In genomic region chr9:114282104-114282485, GRCh38 we compare ENCODE assay signal across 25 cellular contexts. TPM values are rescaled to one million over a fixed set of nuclear protein-coding genes. Genes with fewer than 3 reads are reported as not detected.
DNase-seq lines count a peak whose midpoint lies in the region; ATAC-seq and TF ChIP-seq lines count a peak whose summit lies in the region.
"Had no signal": no experiment of that assay in that cellular context is flagged by ENCODE, and none has a peak within 500 bp of the region (broad histone marks: within the 10 kb centered on the region; RNA-seq: fewer than 3 reads in every experiment).

No MANE protein-coding gene starts in this region.

- peaks cover 33% of the 10 kb centered on the region for H3K36me3 Mint-ChIP-seq in nephron progenitor cell (ENCODE audit: low read depth)
- H3K36me3 Mint-ChIP-seq: CD4-positive, CD25-positive, alpha-beta regulatory T cell had no signal

- no peaks in the 10 kb centered on the region for H3K27me3 Mint-ChIP-seq in nephron progenitor cell (ENCODE audit: low read depth, poor library complexity)

- peaks cover 0 to 9% (median 0%) of the 10 kb centered on the region in 9 donors for H3K36me3 ChIP-seq in heart right ventricle
- H3K36me3 ChIP-seq: adrenal gland, cardiac muscle cell had no signal

- H3K27ac Mint-ChIP-seq in nephron progenitor cell, result peak overlapping the region; percentile 36
- H3K27ac Mint-ChIP-seq: CD4-positive, CD25-positive, alpha-beta regulatory T cell; T-helper 1 cell treated with Interleukin-12 subunit alpha and Interleukin-12 subunit beta and Interleukin-4 antibody, amounts not matched to agents 30 μg/mL and 1 μg/mL, for 36 hours had no signal

- peaks cover 51% of the 10 kb centered on the region for H3K4me1 Mint-ChIP-seq in nephron progenitor cell
- H3K4me1 Mint-ChIP-seq: CD4-positive, CD25-positive, alpha-beta regulatory T cell had no signal

- no peak overlapping the region for H3K27ac ChIP-seq in right cardiac atrium (ENCODE audit: low read length)
- no peak overlapping the region for H3K27ac ChIP-seq in heart right ventricle
- H3K27ac ChIP-seq: cardiac muscle cell, PC-9, SJSA1 had no signal

- intact Hi-C loops in right cardiac atrium (cut with DNase I) (no loop called here), heart right ventricle (cut with DNase I) (loop anchor here in 1 of 10 donors (5.0 to 10.0 kb wide), 2 partner anchors 127 to 185 kb away; partner anchors contain the start of genes COL27A1 and KIF12)

- H3K27me3 ChIP-seq in right cardiac atrium (ENCODE audit: control insufficient read depth, insufficient read depth) (no peaks in the 10 kb centered on the region), heart right ventricle (no peaks in the 10 kb centered on the region)
- H3K27me3 ChIP-seq: adrenal gland, cardiac muscle cell, SJSA1 had no signal

- WGBS in right cardiac atrium, result 90% methylated on average over 10 of the region's 10 CpGs
- 90 to 92% methylated on average over 10 of the region's 10 CpGs for WGBS in heart right ventricle, 2 donors

- ATAC-seq in right cardiac atrium, result no peak
- no peak for ATAC-seq in heart right ventricle
- no peak for ATAC-seq in GM18858 (IDR thresholded peaks at IDR 0.05; ENCODE audit: unreplicated experiment)
- ATAC-seq in HG03108 (IDR thresholded peaks at IDR 0.05; ENCODE audit: unreplicated experiment), result no peak
- ATAC-seq in HG03439 (IDR thresholded peaks at IDR 0.05; ENCODE audit: unreplicated experiment), result no peak

- H3K9me3 Mint-ChIP-seq in nephron progenitor cell, result no peaks in the 10 kb centered on the region
- H3K9me3 Mint-ChIP-seq: T-helper 1 cell treated with Interleukin-12 subunit alpha and Interleukin-12 subunit beta and Interleukin-4 antibody, amounts not matched to agents 30 μg/mL and 1 μg/mL, for 36 hours had no signal

- H3K9me3 ChIP-seq in right cardiac atrium (ENCODE audit: control insufficient read depth, low read length) (no peaks in the 10 kb centered on the region), heart right ventricle (no peaks in the 10 kb centered on the region)
- H3K9me3 ChIP-seq: adrenal gland, SJSA1 had no signal

- H3K4me3 ChIP-seq in right cardiac atrium (ENCODE audit: low read length), result no peak overlapping the region
- H3K4me3 ChIP-seq in heart right ventricle, result no peak overlapping the region
- H3K4me3 ChIP-seq: adrenal gland, cardiac muscle cell, PC-9, SJSA1 had no signal

- H3K4me1 ChIP-seq in right cardiac atrium (ENCODE audit: control insufficient read depth, insufficient read depth, low read length) (peaks cover 5% of the 10 kb centered on the region), heart right ventricle (peaks cover 0 to 16% (median 5%) of the 10 kb centered on the region in 9 donors)

- DNase-seq in right cardiac atrium, result peak; percentile 10 to 52 (median 46)
- DNase-seq in heart right ventricle, result no peak
- DNase-seq in ecto neural progenitor cell (ENCODE audit: low spot score), result peak; percentile 37
- no peak for DNase-seq in nephron progenitor cell
- no peak for DNase-seq in DMS 273 treated with DMSO at 0.1 percent for 48 hours (lab: John Stamatoyannopoulos, UW)
- DNase-seq: activated CD8-positive, alpha-beta memory T cell treated with anti-CD3 and anti-CD28 coated beads, Interleukin-2, amount 50 U/mL, for 4 hours; activated gamma-delta T cell; CD4-positive, CD25-positive, alpha-beta regulatory T cell; DMS153; GF-D8; KG1; NCI-H187 treated with DMSO at 0.1 percent for 48 hours; NCI-H345; PC-9; substantia nigra had no signal

- TF ChIP-seq CTCF in heart right ventricle (IDR thresholded peaks at IDR 0.05), result no peak
- TF ChIP-seq CTCF in nephron progenitor cell (IDR thresholded peaks at IDR 0.05), result no peak

- no peak overlapping the region for H3K4me3 Mint-ChIP-seq in nephron progenitor cell
- H3K4me3 Mint-ChIP-seq: CD4-positive, CD25-positive, alpha-beta regulatory T cell; T-helper 1 cell treated with Interleukin-12 subunit alpha and Interleukin-12 subunit beta and Interleukin-4 antibody, amounts not matched to agents 30 μg/mL and 1 μg/mL, for 36 hours had no signal

RNA-seq across cellular contexts. Expression of gene ORM1, which starts 40.8 kb away (rescaled TPM):
- total RNA-seq in right cardiac atrium (1 to 10 TPM in 1 of 4 donors, not detected in 3; 2.7 TPM), heart right ventricle (under 1 TPM in 3 of 10 donors, not detected in 7; 0.37 to 0.70 (median 0.55) TPM)
- polyA plus RNA-seq in right cardiac atrium (0.70 TPM), heart right ventricle (under 1 TPM; 0.13 to 0.59 TPM)
- total RNA-seq: cardiac muscle cell; CD4-positive, CD25-positive, alpha-beta regulatory T cell; epithelial cell of proximal tubule; mononuclear cell; PC-9; SJSA1 had no signal
- polyA plus RNA-seq: CD4-positive, CD25-positive, alpha-beta regulatory T cell had no signal

RNA-seq across cellular contexts. Expression of gene ORM2, which starts 47.6 kb away (rescaled TPM):
- total RNA-seq in right cardiac atrium (not detected), heart right ventricle (not detected)
- polyA plus RNA-seq in right cardiac atrium (0.27 TPM), heart right ventricle (under 1 TPM in 1 of 2 donors, not detected in 1; 0.44 TPM)
- total RNA-seq: cardiac muscle cell; CD4-positive, CD25-positive, alpha-beta regulatory T cell; epithelial cell of proximal tubule; frontal cortex; mononuclear cell; PC-9; SJSA1 had no signal
- polyA plus RNA-seq: cardiac muscle cell; CD4-positive, CD25-positive, alpha-beta regulatory T cell had no signal

Comparison
In these comparisons a context has a peak if more than half of its experiments do, and no peak if none do; other contexts are left out.
1. DNase-seq: peak in right cardiac atrium (3 of 3) and ecto neural progenitor cell (single experiment); none in heart right ventricle (0 of 2), nephron progenitor cell (single experiment) and DMS 273 treated with DMSO at 0.1 percent for 48 hours (single experiment).